ENCODE assay signal across 19 cellular contexts in genomic region chr2:223643310-223643709, GRCh38. TPM values are rescaled to one million over a fixed set of nuclear protein-coding genes. Genes with fewer than 3 reads are reported as not detected.
A peak's percentile ranks its signal among the peaks of the same experiment; 100 is the strongest.
DNase-seq lines count a peak whose midpoint lies in the region; ATAC-seq and TF ChIP-seq lines count a peak whose summit lies in the region.
"Had no signal": no experiment of that assay in that cellular context is flagged by ENCODE, and none has a peak within 500 bp of the region (broad histone marks: within the 10 kb centered on the region; RNA-seq: fewer than 3 reads in every experiment).

No MANE protein-coding gene starts in this region.

- DNase-seq in T47D (ENCODE audit: low read depth in 1 of 2, low spot score in 1 of 2): peak; percentile 12 to 70
- no peak for DNase-seq in breast epithelium (ENCODE audit: low spot score in 2 of 2)
- DNase-seq in adipocyte (ENCODE audit: low read depth): peak; percentile 40
- DNase-seq in trophoblast cell: peak; percentile 25 to 72
- no peak for DNase-seq in NCI-H774 (lab: John Stamatoyannopoulos, UW)
- DNase-seq: CD8-positive, alpha-beta T cell; DMS79 treated with DMSO at 0.1 percent for 48 hours; H9; NCI-H1092 treated with DMSO at 0.1 percent for 48 hours; NCI-H2029; NCI-H2171; PC-3; SJCRH30 had no signal

- H3K4me1 ChIP-seq in breast epithelium (no peaks in the 10 kb centered on the region), HUES48 (ENCODE audit: control insufficient read depth, insufficient read depth, low read length) (peaks cover 22% of the 10 kb centered on the region), adipocyte (ENCODE audit: control insufficient read depth, insufficient read depth, low read length) (peaks cover 7% of the 10 kb centered on the region), trophoblast cell (ENCODE audit: control insufficient read depth in 1 of 2, insufficient read depth in 2 of 2, low read length in 2 of 2) (no peaks in the 10 kb centered on the region)
- H3K4me1 ChIP-seq: SJCRH30 had no signal

- in situ Hi-C loops in T47D (cut with HindIII; ENCODE audit: low pct_unique_long_range_greater_than_20kb, low sequenced_read_pairs): no loop called here

- TF ChIP-seq POLR2A in breast epithelium (IDR thresholded peaks at IDR 0.05): no peak

- no peak overlapping the region for H2BK120ac ChIP-seq in trophoblast cell (ENCODE audit: insufficient read depth, low read length, poor library complexity)

- no peak overlapping the region for H3K4ac ChIP-seq in trophoblast cell (ENCODE audit: low read depth, low read length)

- H3K4me3 ChIP-seq in breast epithelium (no peak overlapping the region), HUES48 (ENCODE audit: low read depth, low read length) (no peak overlapping the region), adipocyte (ENCODE audit: low read length) (no peak overlapping the region), trophoblast cell (ENCODE audit: low read depth, low read length) (no peak overlapping the region)
- H3K4me3 ChIP-seq: BLaER1 treated with 17β-estradiol and CSF1 and Interleukin-3, amounts not matched to agents 10 nM and 100 nM; SJCRH30 had no signal

- no peak overlapping the region for H4K12ac ChIP-seq in trophoblast cell (ENCODE audit: low read depth, low read length)

- no peak overlapping the region for H3K18ac ChIP-seq in trophoblast cell (ENCODE audit: low read length)

- H3K36me3 ChIP-seq in breast epithelium: no peaks in the 10 kb centered on the region
- no peaks in the 10 kb centered on the region for H3K36me3 ChIP-seq in HUES48 (ENCODE audit: control insufficient read depth, insufficient read depth, low read length)
- H3K36me3 ChIP-seq in adipocyte (ENCODE audit: control insufficient read depth, insufficient read depth, low read length, severe bottlenecking): no peaks in the 10 kb centered on the region
- no peaks in the 10 kb centered on the region for H3K36me3 ChIP-seq in trophoblast cell (ENCODE audit: control insufficient read depth in 1 of 2, insufficient read depth in 2 of 2, low read length in 2 of 2)
- H3K36me3 ChIP-seq: BLaER1 treated with 17β-estradiol and CSF1 and Interleukin-3, amounts not matched to agents 10 nM and 100 nM; SJCRH30 had no signal

- H3K9ac ChIP-seq in HUES48 (ENCODE audit: low read depth, low read length) (no peak overlapping the region), adipocyte (ENCODE audit: low read length) (no peak overlapping the region), trophoblast cell (ENCODE audit: low read length) (no peak overlapping the region)

- no peak overlapping the region for H3K14ac ChIP-seq in trophoblast cell (ENCODE audit: low read length)

- no peaks in the 10 kb centered on the region for H3K79me1 ChIP-seq in trophoblast cell (ENCODE audit: low read length)

- H3K27ac ChIP-seq in breast epithelium (no peak overlapping the region), HUES48 (ENCODE audit: low read depth, low read length) (peak overlapping the region; percentile 66), trophoblast cell (ENCODE audit: low read depth, low read length) (no peak overlapping the region)
- H3K27ac ChIP-seq: RWPE1, SJCRH30 had no signal

- no peak overlapping the region for H4K8ac ChIP-seq in trophoblast cell (ENCODE audit: low read depth, low read length)

- H3K23ac ChIP-seq in trophoblast cell (ENCODE audit: low read length): no peak overlapping the region

- intact Hi-C loops in breast epithelium (cut with DNase I; ENCODE audit: low total_unique reads): no loop called here

- H3K79me2 ChIP-seq in trophoblast cell (ENCODE audit: control insufficient read depth, insufficient read depth, low read length, poor library complexity): no peaks in the 10 kb centered on the region

- H2BK12ac ChIP-seq in trophoblast cell (ENCODE audit: low read length): no peak overlapping the region

- no peak for TF ChIP-seq CTCF in breast epithelium (IDR thresholded peaks at IDR 0.05)

- no peak for ATAC-seq in HG03135 (IDR thresholded peaks at IDR 0.05; ENCODE audit: unreplicated experiment)
- ATAC-seq in HG02840 (IDR thresholded peaks at IDR 0.05; ENCODE audit: low FRiP score, unreplicated experiment): no peak
- ATAC-seq: CD8-positive, alpha-beta T cell; PC-3 had no signal

- no peak overlapping the region for H2AFZ ChIP-seq in trophoblast cell (ENCODE audit: insufficient read depth, low read length, poor library complexity)

- no CpG with 5 or more reads among the region's 4 CpGs for WGBS in trophoblast cell (ENCODE audit: extremely low coverage, insufficient coverage, insufficient read length)

- no peaks in the 10 kb centered on the region for H3K9me3 ChIP-seq in breast epithelium
- H3K9me3 ChIP-seq in HUES48 (ENCODE audit: control insufficient read depth, insufficient read depth, low read length): 0 out of 2 replicates have a peak, but pooled peaks cover 6% of the 10 kb centered on the region
- H3K9me3 ChIP-seq in adipocyte (ENCODE audit: control insufficient read depth, low read length): peaks cover 6% of the 10 kb centered on the region
- no peaks in the 10 kb centered on the region for H3K9me3 ChIP-seq in trophoblast cell (ENCODE audit: insufficient read depth, low read depth, low read length)
- H3K9me3 ChIP-seq: SJCRH30 had no signal

- H3K27me3 ChIP-seq in breast epithelium (no peaks in the 10 kb centered on the region), HUES48 (ENCODE audit: control insufficient read depth, insufficient read depth, low read length) (no peaks in the 10 kb centered on the region), adipocyte (replicated peaks; ENCODE audit: control insufficient read depth, insufficient read depth, low read length) (no peaks in the 10 kb centered on the region), trophoblast cell (ENCODE audit: insufficient read depth, low read length) (no peaks in the 10 kb centered on the region)
- H3K27me3 ChIP-seq: BLaER1 treated with 17β-estradiol and CSF1 and Interleukin-3, amounts not matched to agents 10 nM and 100 nM; SJCRH30 had no signal

- no peak overlapping the region for H2BK5ac ChIP-seq in trophoblast cell (ENCODE audit: low read depth, low read length, poor library complexity)

- no peak overlapping the region for H3K4me2 ChIP-seq in trophoblast cell (ENCODE audit: low read length)

- H2AK5ac ChIP-seq in trophoblast cell (ENCODE audit: low read length): no peak overlapping the region

- no peak overlapping the region for H4K91ac ChIP-seq in trophoblast cell (ENCODE audit: low read depth, low read length)

RNA-seq across cellular contexts. Expression of gene SCG2, which starts 41.1 kb away (rescaled TPM):
- total RNA-seq in breast epithelium: under 1 TPM in 2 of 3 donors, not detected in 1; 0.32 to 0.66 TPM
- 1.4 and 1.7 TPM in 2 replicates for polyA plus RNA-seq in trophoblast cell (2013)
- total RNA-seq: CD8-positive, alpha-beta T cell; SJCRH30; T-helper 1 cell treated with Interleukin-12 subunit alpha and Interleukin-12 subunit beta and Interleukin-4 antibody, amounts not matched to agents 30 ng/mL and 1 ng/mL, for 36 hours had no signal

Comparison
In these comparisons a context has a peak if more than half of its experiments do, and no peak if none do; other contexts are left out.
1. DNase-seq: peak in T47D (2 of 2), adipocyte (single experiment) and trophoblast cell (2 of 2); none in breast epithelium (0 of 2) and NCI-H774 (single experiment).